Comparison of ENCODE assay signal across 8 cellular contexts in the genomic region with DNA sequence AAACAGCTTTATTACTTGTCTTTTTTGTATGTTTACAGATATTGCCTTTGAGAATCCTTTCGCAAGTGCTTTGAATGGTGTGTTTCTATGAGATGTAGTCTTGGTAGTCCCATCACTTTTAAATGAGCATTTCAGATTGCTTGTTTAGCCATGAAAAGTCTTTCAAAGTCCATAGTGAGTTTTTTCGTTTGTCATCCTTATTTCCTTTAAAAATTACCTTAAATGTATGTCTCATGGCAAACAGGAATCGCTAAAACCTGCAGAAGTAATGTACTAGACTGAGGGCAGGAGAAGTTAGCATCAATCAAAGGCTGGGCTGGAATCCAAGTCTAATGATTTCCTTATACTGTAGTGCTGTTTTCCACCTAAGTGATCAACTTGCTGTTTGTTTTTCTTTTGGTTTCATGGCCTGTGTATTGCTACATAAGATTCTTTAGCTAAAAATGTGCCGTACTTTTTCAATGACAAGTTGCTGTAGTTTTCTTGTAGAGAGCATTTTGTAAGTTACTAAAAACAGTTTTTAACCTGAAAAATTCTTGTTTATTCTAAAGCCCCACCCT. TPM values are rescaled to one million over a fixed set of nuclear protein-coding genes. Genes with fewer than 3 reads are reported as not detected.
DNase-seq lines count a peak whose midpoint lies in the region; ATAC-seq, FAIRE-seq and TF ChIP-seq lines count a peak whose summit lies in the region.

No MANE protein-coding gene starts in this region.

- intact Hi-C loops in ascending aorta (cut with DNase I), result no loop called here
- intact Hi-C loops in HepG2 (cut with micrococcal nuclease; ENCODE audit: unreplicated experiment), result no loop called here

- peak; percentile 16 for DNase-seq in EH (ENCODE audit: low read depth)
- DNase-seq in HuH-7 (ENCODE audit: low spot score), result peak; percentile 20
- no peak for DNase-seq in ascending aorta (ENCODE audit: low spot score in 2 of 2)
- DNase-seq in HepG2 (ENCODE audit: low spot score), result no peak
- DNase-seq in midbrain (lab: John Stamatoyannopoulos, UW), result no peak
- no peak for DNase-seq in omental fat pad (ENCODE audit: low spot score)

- peaks cover 0 to 11% of the 10 kb centered on the region in 2 donors for H3K4me1 ChIP-seq in ascending aorta
- peaks cover 31% of the 10 kb centered on the region for H3K4me1 ChIP-seq in HepG2 (ENCODE audit: insufficient read depth, low read length)

- peak overlapping the region; percentile 72 for H3K4me2 ChIP-seq in HepG2 (ENCODE audit: low read depth, low read length)

- TF ChIP-seq CTCF in ascending aorta (IDR thresholded peaks at IDR 0.05) (no peak), HepG2 (CRISPR knock-in tag; IDR thresholded peaks at IDR 0.05) (no peak), omental fat pad (IDR thresholded peaks at IDR 0.05) (no peak)

- no peak overlapping the region for H3K27ac ChIP-seq in ascending aorta
- peak overlapping the region; percentile 89 for H3K27ac ChIP-seq in HepG2 (ENCODE audit: extremely low read length, insufficient read depth, low read length)

- in situ Hi-C loops in HepG2 (cut with HindIII; ENCODE audit: extremely low pct_ligation_motif_present, low pct_unique_long_range_greater_than_20kb), result no loop called here

- peak; percentile 61 for FAIRE-seq in HepG2 (lab: Jason Lieb, UNC)

- no peak for ATAC-seq in HepG2
- ATAC-seq in GM21367 (IDR thresholded peaks at IDR 0.05; ENCODE audit: unreplicated experiment), result no peak
- ATAC-seq in GM21737 (IDR thresholded peaks at IDR 0.05; ENCODE audit: unreplicated experiment), result no peak
- ATAC-seq in omental fat pad (ENCODE audit: low FRiP score), result no peak

- TF ChIP-seq RAD21 in HepG2 (CRISPR knock-in tag; IDR thresholded peaks at IDR 0.05), result no peak

- POLR2A ChIA-PET in HepG2 (lab: Yijun Ruan, JAX), result no interaction called here

- H3K9me3 ChIP-seq in ascending aorta, result no peaks in the 10 kb centered on the region
- no peaks in the 10 kb centered on the region for H3K9me3 ChIP-seq in HepG2 (ENCODE audit: low read length)

- H4K20me1 ChIP-seq in HepG2 (ENCODE audit: insufficient read depth, low read length), result no peaks in the 10 kb centered on the region

- no peak overlapping the region for H2AFZ ChIP-seq in HepG2 (ENCODE audit: low read length)

- 5% methylated on average over 4 of the region's 4 CpGs for whole genome bisulfite sequencing in HepG2 (ENCODE audit: low lambda C conversion rate)

- H3K27me3 ChIP-seq in ascending aorta, result no peaks in the 10 kb centered on the region
- H3K27me3 ChIP-seq in HepG2 (ENCODE audit: control insufficient read depth in 1 of 2, insufficient read depth in 2 of 2, low read length in 2 of 2), result no peaks in the 10 kb centered on the region; a peak in 1 of 5 replicates

- H3K4me3 ChIP-seq in ascending aorta (peak overlapping the region; percentile 69 to 83), HepG2 (replicated peaks in 1 of 3; ENCODE audit: insufficient read depth in 1 of 3, low read depth in 2 of 3, low read length in 3 of 3) (peak overlapping the region; percentile 90 to 99 (median 97))

- no TSS peak for BruUV-seq in HepG2 (replicated peaks; lab: Mats Ljungman, UMichigan)

- H3K36me3 ChIP-seq in ascending aorta (no peaks in the 10 kb centered on the region), HepG2 (replicated peaks in 1 of 2; ENCODE audit: control insufficient read depth in 1 of 2, insufficient read depth in 2 of 2, low read length in 2 of 2) (no peaks in the 10 kb centered on the region; a peak in 1 of 5 replicates)

- CTCF ChIA-PET in HepG2 (lab: Yijun Ruan, JAX; ENCODE audit: low intra/inter-chr PET ratio, low total read pairs), result no interaction called here

- no peak for TF ChIP-seq POLR2A in HepG2 (IDR thresholded peaks at IDR 0.05; ENCODE audit: insufficient read depth in 1 of 2, low read depth in 2 of 2, low read length in 2 of 2)

- peaks cover 33% of the 10 kb centered on the region for H3K79me2 ChIP-seq in HepG2 (ENCODE audit: insufficient read depth, low read length)

- TF ChIP-seq EP300 in HepG2 (IDR thresholded peaks at IDR 0.05; ENCODE audit: low read depth in 2 of 2, low read length in 2 of 2) (no peak), HepG2 (CRISPR knock-in tag; IDR thresholded peaks at IDR 0.05; ENCODE audit: borderline replicate concordance) (no peak)

- H3K9ac ChIP-seq in HepG2 (ENCODE audit: insufficient read depth, low read depth, low read length), result peak overlapping the region; percentile 92

TF ChIP-seq in HepG2, 621 proteins besides CTCF, POLR2A, EP300 and RAD21:
- TF ChIP-seq PCBP2 (optimal IDR thresholded peaks at IDR 0.05; ENCODE audit: low read depth, low read length, poor library complexity, severe bottlenecking) (no peak), HNRNPUL1 (IDR thresholded peaks at IDR 0.05; ENCODE audit: low read depth, low read length) (no peak), PRPF4 (IDR thresholded peaks at IDR 0.05; ENCODE audit: low read depth, low read length, poor library complexity, severe bottlenecking) (no peak), DDIT3 (CRISPR knock-in tag; IDR thresholded peaks at IDR 0.05) (no peak)

RNA-seq across cellular contexts. Expression of gene HELLS, which starts 1.1 kb away (rescaled TPM):
- 25.1 TPM for total RNA-seq in ascending aorta
- 84.6 and 140 TPM in 2 replicates for total RNA-seq in HepG2 (2016; rRNA removed; fragmentation: Illumina TruSeq; extraction: Trizol)
- 9.2 and 11.2 TPM in 2 replicates for total RNA-seq in HepG2 (2016; cell fraction: cytosol; rRNA removed; fragmentation: Illumina TruSeq; extraction: Trizol; ENCODE audit: low read depth)
- 88.5 and 136 TPM in 2 replicates for total RNA-seq in HepG2 (2016; cell fraction: insoluble cytoplasmic fraction; rRNA removed; fragmentation: Illumina TruSeq; extraction: Trizol)
- 17.9 and 20.9 TPM in 2 replicates for total RNA-seq in HepG2 (2016; cell fraction: membrane; rRNA removed; fragmentation: Illumina TruSeq; extraction: Trizol)
- total RNA-seq in HepG2 (2016; cell fraction: nucleus; rRNA removed; fragmentation: Illumina TruSeq; extraction: Trizol), result 129 and 150 TPM in 2 replicates
- 16.0 and 22.6 TPM in 2 replicates for polyA plus RNA-seq in HepG2 (2011; rRNA removed)
- 10.1 and 10.8 TPM in 2 replicates for polyA plus RNA-seq in HepG2 (2011; cell fraction: cytosol; rRNA removed)
- 25.9 and 33.8 TPM in 2 replicates for polyA plus RNA-seq in HepG2 (2011; cell fraction: nucleus; rRNA removed)
- polyA plus RNA-seq in HepG2 (2012), result 8.2 and 11.9 TPM in 2 replicates
- 1.6 and 1.7 TPM in 2 replicates for polyA plus RNA-seq in HepG2 (2016; cell fraction: cytosol; fragmentation: Illumina TruSeq; extraction: Trizol; ENCODE audit: low read depth)
- polyA plus RNA-seq in HepG2 (2016; cell fraction: insoluble cytoplasmic fraction; fragmentation: Illumina TruSeq; extraction: Trizol; ENCODE audit: low read depth), result 56.9 and 62.1 TPM in 2 replicates
- polyA plus RNA-seq in HepG2 (2016; cell fraction: membrane; fragmentation: Illumina TruSeq; extraction: Trizol; ENCODE audit: low read depth), result 7.1 and 7.9 TPM in 2 replicates
- polyA plus RNA-seq in HepG2 (2016; cell fraction: nucleus; fragmentation: Illumina TruSeq; extraction: Trizol; ENCODE audit: insufficient read depth, low read depth), result 90.9 and 98.6 TPM in 2 replicates
- 16.3 and 52.7 TPM in 2 replicates for polyA minus RNA-seq in HepG2 (2011; rRNA and poly(A)+ RNA removed; ENCODE audit: low replicate concordance)
- polyA minus RNA-seq in HepG2 (2011; cell fraction: cytosol; rRNA and poly(A)+ RNA removed), result 20.2 and 25.1 TPM in 2 replicates
- 64.5 and 94.2 TPM in 2 replicates for polyA minus RNA-seq in HepG2 (2011; cell fraction: nucleus; rRNA and poly(A)+ RNA removed)
- total RNA-seq in omental fat pad, result 1 to 10 TPM; 1.2 to 5.9 (median 3.1) TPM

Comparison
In these comparisons a context has a peak if more than half of its experiments do, and no peak if none do; other contexts are left out.
1. DNase-seq: peak in EH (single experiment) and HuH-7 (single experiment); none in ascending aorta (0 of 2), HepG2 (single experiment), midbrain (single experiment) and omental fat pad (single experiment).